In genomic region chr15:50355980-50356379, GRCh38 we compare ENCODE assay signal across 8 cellular contexts. TPM values are rescaled to one million over a fixed set of nuclear protein-coding genes. Genes with fewer than 3 reads are reported as not detected.
DNase-seq lines count a peak whose midpoint lies in the region; ATAC-seq and TF ChIP-seq lines count a peak whose summit lies in the region.

No MANE protein-coding gene starts in this region.

- DNase-seq in CD4-positive, CD25-positive, alpha-beta regulatory T cell = peak in 1 of 3 donors; percentile 16
- DNase-seq in M059J (ENCODE audit: low read depth) (peak; percentile 7), nephron progenitor cell (no peak), GM03348 (ENCODE audit: low spot score) (no peak), DMS79 (lab: John Stamatoyannopoulos, UW) (no peak)
- no peak for DNase-seq in effector memory CD8-positive, alpha-beta T cell

- H3K9me3 ChIP-seq in CD4-positive, CD25-positive, alpha-beta regulatory T cell (ENCODE audit: control insufficient read depth in 2 of 2, low read length in 2 of 2) = no peaks in the 10 kb centered on the region

- no peak for TF ChIP-seq CTCF in nephron progenitor cell (IDR thresholded peaks at IDR 0.05)

- peaks cover 34% of the 10 kb centered on the region for H3K36me3 Mint-ChIP-seq in CD4-positive, CD25-positive, alpha-beta regulatory T cell
- H3K36me3 Mint-ChIP-seq in effector memory CD8-positive, alpha-beta T cell (ENCODE audit: insufficient read depth) = peaks cover 60% of the 10 kb centered on the region
- peaks cover 49% of the 10 kb centered on the region for H3K36me3 Mint-ChIP-seq in nephron progenitor cell (ENCODE audit: low read depth)

- peak overlapping the region; percentile 98 for H3K4me3 ChIP-seq in CD4-positive, CD25-positive, alpha-beta regulatory T cell (ENCODE audit: low read depth, low read length)

- peaks cover 27 to 54% (median 45%) of the 10 kb centered on the region in 4 donors for H3K4me1 Mint-ChIP-seq in CD4-positive, CD25-positive, alpha-beta regulatory T cell
- peaks cover 32 to 40% of the 10 kb centered on the region in 2 donors for H3K4me1 Mint-ChIP-seq in effector memory CD8-positive, alpha-beta T cell (ENCODE audit: low read depth in 2 of 2)
- peaks cover 45% of the 10 kb centered on the region for H3K4me1 Mint-ChIP-seq in nephron progenitor cell

- H3K27me3 Mint-ChIP-seq in CD4-positive, CD25-positive, alpha-beta regulatory T cell = peaks cover 10% of the 10 kb centered on the region
- H3K27me3 Mint-ChIP-seq in effector memory CD8-positive, alpha-beta T cell = no peaks in the 10 kb centered on the region
- H3K27me3 Mint-ChIP-seq in nephron progenitor cell (ENCODE audit: low read depth, poor library complexity) = no peaks in the 10 kb centered on the region

- ATAC-seq in CD4-positive, CD25-positive, alpha-beta regulatory T cell (ENCODE audit: low read depth in 2 of 2) = no peak
- ATAC-seq in effector memory CD8-positive, alpha-beta T cell (replicated peaks) = no peak
- ATAC-seq in HG03159 (IDR thresholded peaks at IDR 0.05; ENCODE audit: unreplicated experiment) = no peak
- ATAC-seq in GM18519 (IDR thresholded peaks at IDR 0.05; ENCODE audit: low FRiP score, unreplicated experiment) = no peak

- peaks cover 44% of the 10 kb centered on the region for H3K4me1 ChIP-seq in CD4-positive, CD25-positive, alpha-beta regulatory T cell (ENCODE audit: control insufficient read depth, insufficient read depth, low read length, poor library complexity, severe bottlenecking)

- H3K4me3 Mint-ChIP-seq in CD4-positive, CD25-positive, alpha-beta regulatory T cell = peak overlapping the region; percentile 95 to 99 (median 98)
- H3K4me3 Mint-ChIP-seq in effector memory CD8-positive, alpha-beta T cell = peak overlapping the region; percentile 91 to 95
- H3K4me3 Mint-ChIP-seq in nephron progenitor cell = peak overlapping the region; percentile 97

- peaks cover 0 to 3% (median 0%) of the 10 kb centered on the region in 7 donors for H3K9me3 Mint-ChIP-seq in CD4-positive, CD25-positive, alpha-beta regulatory T cell
- H3K9me3 Mint-ChIP-seq in effector memory CD8-positive, alpha-beta T cell = no peaks in the 10 kb centered on the region
- no peaks in the 10 kb centered on the region for H3K9me3 Mint-ChIP-seq in nephron progenitor cell

- no peaks in the 10 kb centered on the region for H3K27me3 ChIP-seq in CD4-positive, CD25-positive, alpha-beta regulatory T cell (ENCODE audit: control insufficient read depth, insufficient read depth, low read length)

- peaks cover 7% of the 10 kb centered on the region for H3K36me3 ChIP-seq in CD4-positive, CD25-positive, alpha-beta regulatory T cell (ENCODE audit: control insufficient read depth, insufficient read depth, low read length)

- peak overlapping the region; percentile 99 for H3K27ac Mint-ChIP-seq in CD4-positive, CD25-positive, alpha-beta regulatory T cell
- peak overlapping the region; percentile 99 for H3K27ac Mint-ChIP-seq in effector memory CD8-positive, alpha-beta T cell
- peak overlapping the region; percentile 100 for H3K27ac Mint-ChIP-seq in nephron progenitor cell

- peak overlapping the region; percentile 99 for H3K27ac ChIP-seq in CD4-positive, CD25-positive, alpha-beta regulatory T cell (ENCODE audit: insufficient read depth, low read length, poor library complexity, severe bottlenecking)

RNA-seq across cellular contexts. Expression of gene GABPB1, which starts 1.0 kb away (rescaled TPM):
- total RNA-seq in CD4-positive, CD25-positive, alpha-beta regulatory T cell = 31.0 TPM
- 10 to 100 TPM; 29.9 to 38.3 (median 34.2) TPM for polyA plus RNA-seq in CD4-positive, CD25-positive, alpha-beta regulatory T cell
- 33.7 and 41.8 TPM in 2 replicates for total RNA-seq in M059J (2014; rRNA removed; shearing (Covaris generic))
